ENCODE assay signal across 9 cellular contexts in genomic region chr10:133325392-133325760, GRCh38. TPM values are rescaled to one million over a fixed set of nuclear protein-coding genes. Genes with fewer than 3 reads are reported as not detected.
DNase-seq lines count a peak whose midpoint lies in the region; ATAC-seq lines count a peak whose summit lies in the region.
"Had no signal": no experiment of that assay in that cellular context is flagged by ENCODE, and none has a peak within 500 bp of the region (broad histone marks: within the 10 kb centered on the region; RNA-seq: fewer than 3 reads in every experiment).

No MANE protein-coding gene starts in this region.

- no peak overlapping the region for H3K27ac Mint-ChIP-seq in T-helper 2 cell treated with Interferon-gamma antibody and Interleukin-4, amounts not matched to agents 5 μg/mL and 100 μg/mL, for 36 hours
- H3K27ac Mint-ChIP-seq in activated T-helper 1 cell treated with anti-CD3 and anti-CD28 coated beads, Interleukin-12 subunit alpha, Interleukin-12 subunit beta, Interleukin-2, Interleukin-4 antibody, amounts not matched to agents 30 ng/mL and 10 ng/mL and 1 ng/mL, durations not matched to agents 14 hours and 24 hours and 36 hours, result no peak overlapping the region
- no peak overlapping the region for H3K27ac Mint-ChIP-seq in stimulated activated naive B cell treated with anti-CD40 and anti-IgM and Interleukin-4, amounts not matched to agents 10 μg/mL and 1 μg/mL and 100 μg/mL, for 72 hours

- peaks cover 3% of the 10 kb centered on the region; the same call in 1 of the 2 replicates for H3K4me1 ChIP-seq in iPS DF 6.9 (ENCODE audit: control insufficient read depth, insufficient read depth, low read length)

- ATAC-seq in stimulated activated naive B cell treated with anti-CD40 and anti-IgM and Interleukin-4, amounts not matched to agents 10 μg/mL and 1 μg/mL and 100 μg/mL, for 72 hours (replicated peaks), result no peak
- ATAC-seq in GM21360 (IDR thresholded peaks at IDR 0.05; ENCODE audit: unreplicated experiment) (no peak), GM18870 (IDR thresholded peaks at IDR 0.05; ENCODE audit: unreplicated experiment) (no peak), HG02763 (IDR thresholded peaks at IDR 0.05; ENCODE audit: unreplicated experiment) (no peak)

- peak overlapping the region; percentile 35; the same call in 1 of the 2 replicates for H3K4me3 ChIP-seq in iPS DF 6.9 (ENCODE audit: low read length)

- H3K27me3 Mint-ChIP-seq in T-helper 2 cell treated with Interferon-gamma antibody and Interleukin-4, amounts not matched to agents 5 μg/mL and 100 μg/mL, for 36 hours (ENCODE audit: low read depth), result peaks cover 43% of the 10 kb centered on the region
- H3K27me3 Mint-ChIP-seq in activated T-helper 1 cell treated with anti-CD3 and anti-CD28 coated beads, Interleukin-12 subunit alpha, Interleukin-12 subunit beta, Interleukin-2, Interleukin-4 antibody, amounts not matched to agents 30 ng/mL and 10 ng/mL and 1 ng/mL, durations not matched to agents 14 hours and 24 hours and 36 hours (ENCODE audit: insufficient read depth), result peaks cover 40% of the 10 kb centered on the region
- H3K27me3 Mint-ChIP-seq in stimulated activated naive B cell treated with anti-CD40 and anti-IgM and Interleukin-4, amounts not matched to agents 10 μg/mL and 1 μg/mL and 100 μg/mL, for 72 hours, result peaks cover 45 to 54% of the 10 kb centered on the region in 2 donors

- DNase-seq in T-helper 2 cell treated with Interferon-gamma antibody and Interleukin-4, amounts not matched to agents 5 μg/mL and 100 μg/mL, for 36 hours (ENCODE audit: low spot score), result no peak
- DNase-seq in T-helper 2 cell (no peak), iPS DF 6.9 (ENCODE audit: low read depth, low spot score) (no peak)
- no peak for DNase-seq in activated T-helper 1 cell treated with anti-CD3 and anti-CD28 coated beads, Interleukin-12 subunit alpha, Interleukin-12 subunit beta, Interleukin-2, Interleukin-4 antibody, amounts not matched to agents 30 ng/mL and 10 ng/mL and 1 ng/mL, durations not matched to agents 14 hours and 24 hours and 36 hours (ENCODE audit: low spot score)
- no peak for DNase-seq in stimulated activated naive B cell treated with anti-CD40 and anti-IgM and Interleukin-4, amounts not matched to agents 10 μg/mL and 1 μg/mL and 100 μg/mL, for 72 hours
- DNase-seq: DMS153 had no signal

- H3K9me3 ChIP-seq in iPS DF 6.9 (ENCODE audit: control insufficient read depth, insufficient read depth, low read length), result no peaks in the 10 kb centered on the region

- intact Hi-C loops in activated T-helper 1 cell treated with anti-CD3 and anti-CD28 coated beads, Interleukin-12 subunit alpha, Interleukin-12 subunit beta, Interleukin-2, Interleukin-4 antibody, amounts not matched to agents 30 ng/mL and 10 ng/mL and 1 ng/mL, durations not matched to agents 14 hours and 24 hours and 36 hours (cut with micrococcal nuclease), result loop anchor here (2.0 to 5.0 kb wide), 2 partner anchors 17 to 282 kb away; partner anchors contain the start of genes TUBGCP2 and ZNF511

- no peaks in the 10 kb centered on the region for H3K36me3 Mint-ChIP-seq in T-helper 2 cell treated with Interferon-gamma antibody and Interleukin-4, amounts not matched to agents 5 μg/mL and 100 μg/mL, for 36 hours (ENCODE audit: low read depth)
- H3K36me3 Mint-ChIP-seq in activated T-helper 1 cell treated with anti-CD3 and anti-CD28 coated beads, Interleukin-12 subunit alpha, Interleukin-12 subunit beta, Interleukin-2, Interleukin-4 antibody, amounts not matched to agents 30 ng/mL and 10 ng/mL and 1 ng/mL, durations not matched to agents 14 hours and 24 hours and 36 hours (ENCODE audit: low read depth), result no peaks in the 10 kb centered on the region
- no peaks in the 10 kb centered on the region for H3K36me3 Mint-ChIP-seq in stimulated activated naive B cell treated with anti-CD40 and anti-IgM and Interleukin-4, amounts not matched to agents 10 μg/mL and 1 μg/mL and 100 μg/mL, for 72 hours

- no peak overlapping the region for H3K27ac ChIP-seq in iPS DF 6.9 (ENCODE audit: low read length)

- H3K4me1 Mint-ChIP-seq in T-helper 2 cell treated with Interferon-gamma antibody and Interleukin-4, amounts not matched to agents 5 μg/mL and 100 μg/mL, for 36 hours (ENCODE audit: low read depth), result no peaks in the 10 kb centered on the region
- no peaks in the 10 kb centered on the region for H3K4me1 Mint-ChIP-seq in activated T-helper 1 cell treated with anti-CD3 and anti-CD28 coated beads, Interleukin-12 subunit alpha, Interleukin-12 subunit beta, Interleukin-2, Interleukin-4 antibody, amounts not matched to agents 30 ng/mL and 10 ng/mL and 1 ng/mL, durations not matched to agents 14 hours and 24 hours and 36 hours (ENCODE audit: low read depth)
- peaks cover 11 to 20% of the 10 kb centered on the region in 2 donors for H3K4me1 Mint-ChIP-seq in stimulated activated naive B cell treated with anti-CD40 and anti-IgM and Interleukin-4, amounts not matched to agents 10 μg/mL and 1 μg/mL and 100 μg/mL, for 72 hours

- WGBS in iPS DF 6.9 (ENCODE audit: insufficient coverage, insufficient read length), result no CpG with 5 or more reads among the region's 39 CpGs

- no peaks in the 10 kb centered on the region for H3K36me3 ChIP-seq in iPS DF 6.9 (ENCODE audit: control insufficient read depth, insufficient read depth, low read length)

- peaks cover 7% of the 10 kb centered on the region; the same call in 1 of the 2 replicates for H3K27me3 ChIP-seq in iPS DF 6.9 (ENCODE audit: control insufficient read depth, insufficient read depth, low read length)

- peak overlapping the region; percentile 63 for H3K4me3 Mint-ChIP-seq in T-helper 2 cell treated with Interferon-gamma antibody and Interleukin-4, amounts not matched to agents 5 μg/mL and 100 μg/mL, for 36 hours
- peak overlapping the region; percentile 54 for H3K4me3 Mint-ChIP-seq in activated T-helper 1 cell treated with anti-CD3 and anti-CD28 coated beads, Interleukin-12 subunit alpha, Interleukin-12 subunit beta, Interleukin-2, Interleukin-4 antibody, amounts not matched to agents 30 ng/mL and 10 ng/mL and 1 ng/mL, durations not matched to agents 14 hours and 24 hours and 36 hours
- H3K4me3 Mint-ChIP-seq in stimulated activated naive B cell treated with anti-CD40 and anti-IgM and Interleukin-4, amounts not matched to agents 10 μg/mL and 1 μg/mL and 100 μg/mL, for 72 hours, result peak overlapping the region; percentile 73 to 87

- H3K9me3 Mint-ChIP-seq in T-helper 2 cell treated with Interferon-gamma antibody and Interleukin-4, amounts not matched to agents 5 μg/mL and 100 μg/mL, for 36 hours, result peaks cover under 1% of the 10 kb centered on the region
- H3K9me3 Mint-ChIP-seq in activated T-helper 1 cell treated with anti-CD3 and anti-CD28 coated beads, Interleukin-12 subunit alpha, Interleukin-12 subunit beta, Interleukin-2, Interleukin-4 antibody, amounts not matched to agents 30 ng/mL and 10 ng/mL and 1 ng/mL, durations not matched to agents 14 hours and 24 hours and 36 hours, result peaks cover under 1% of the 10 kb centered on the region
- H3K9me3 Mint-ChIP-seq in stimulated activated naive B cell treated with anti-CD40 and anti-IgM and Interleukin-4, amounts not matched to agents 10 μg/mL and 1 μg/mL and 100 μg/mL, for 72 hours, result peaks cover 0 to under 1% of the 10 kb centered on the region in 2 donors

RNA-seq across cellular contexts. Expression of gene CALY, which starts 11.3 kb away (rescaled TPM):
- not detected in 2 replicates for total RNA-seq in activated T-helper 1 cell treated with anti-CD3 and anti-CD28 coated beads, Interleukin-12 subunit alpha, Interleukin-12 subunit beta, Interleukin-2, Interleukin-4 antibody, amounts not matched to agents 30 ng/mL and 10 ng/mL and 1 ng/mL, durations not matched to agents 14 hours and 24 hours and 36 hours

RNA-seq across cellular contexts. Expression of gene ZNF511, which starts 16.7 kb away (rescaled TPM):
- total RNA-seq in activated T-helper 1 cell treated with anti-CD3 and anti-CD28 coated beads, Interleukin-12 subunit alpha, Interleukin-12 subunit beta, Interleukin-2, Interleukin-4 antibody, amounts not matched to agents 30 ng/mL and 10 ng/mL and 1 ng/mL, durations not matched to agents 14 hours and 24 hours and 36 hours, result 69.6 and 76.3 TPM in 2 replicates

RNA-seq across cellular contexts. Expression of gene TUBGCP2, which starts 16.7 kb away (rescaled TPM):
- 57.6 and 65.0 TPM in 2 replicates for total RNA-seq in activated T-helper 1 cell treated with anti-CD3 and anti-CD28 coated beads, Interleukin-12 subunit alpha, Interleukin-12 subunit beta, Interleukin-2, Interleukin-4 antibody, amounts not matched to agents 30 ng/mL and 10 ng/mL and 1 ng/mL, durations not matched to agents 14 hours and 24 hours and 36 hours

RNA-seq across cellular contexts. Expression of gene PRAP1, which starts 21.8 kb away (rescaled TPM):
- total RNA-seq in activated T-helper 1 cell treated with anti-CD3 and anti-CD28 coated beads, Interleukin-12 subunit alpha, Interleukin-12 subunit beta, Interleukin-2, Interleukin-4 antibody, amounts not matched to agents 30 ng/mL and 10 ng/mL and 1 ng/mL, durations not matched to agents 14 hours and 24 hours and 36 hours, result not detected in 2 replicates

RNA-seq across cellular contexts. Expression of gene FUOM, which starts 32.4 kb away (rescaled TPM):
- 45.4 and 51.8 TPM in 2 replicates for total RNA-seq in activated T-helper 1 cell treated with anti-CD3 and anti-CD28 coated beads, Interleukin-12 subunit alpha, Interleukin-12 subunit beta, Interleukin-2, Interleukin-4 antibody, amounts not matched to agents 30 ng/mL and 10 ng/mL and 1 ng/mL, durations not matched to agents 14 hours and 24 hours and 36 hours
